Comparison of ENCODE assay signal across 8 cellular contexts in genomic region chr14:63470877-63471565, GRCh38.
DNase-seq lines count a peak whose midpoint lies in the region; ATAC-seq and TF ChIP-seq lines count a peak whose summit lies in the region.

No MANE protein-coding gene starts in this region.

- no peak overlapping the region for H3K27ac ChIP-seq in lung (ENCODE audit: low read depth in 1 of 2, low read length in 1 of 2)

- no peak overlapping the region for H3K4me3 ChIP-seq in lung

- no peak for TF ChIP-seq CTCF in lung (IDR thresholded peaks at IDR 0.05; ENCODE audit: control extremely low read depth, extremely low read depth)

- no peaks in the 10 kb centered on the region for H3K36me3 Mint-ChIP-seq in activated T-helper 17 cell treated with anti-CD3 and anti-CD28 coated beads, Interleukin-2, amount 50 U/mL, for 72 hours (ENCODE audit: low read depth)

- 51 to 57% methylated on average over 3 of the region's 3 CpGs for WGBS in lung, 2 donors

- ATAC-seq in GM21367 (IDR thresholded peaks at IDR 0.05; ENCODE audit: unreplicated experiment) (peak; percentile 88), HG03469 (IDR thresholded peaks at IDR 0.05; ENCODE audit: unreplicated experiment) (peak; percentile 88), lung (ENCODE audit: insufficient read depth, low FRiP score) (peak; percentile 87)
- ATAC-seq in activated T-helper 17 cell treated with anti-CD3 and anti-CD28 coated beads, Interleukin-2, amount 50 U/mL, for 72 hours (replicated peaks): peak; percentile 90

- DNase-seq in EL (peak; percentile 80), lung (ENCODE audit: low spot score) (no peak), NCI-H510A treated with DMSO at 0.1 percent for 48 hours (lab: John Stamatoyannopoulos, UW) (no peak), GOT3 (lab: John Stamatoyannopoulos, UW) (no peak), T-helper 9 cell (no peak)

- peak overlapping the region; percentile 58 for H3K4me3 Mint-ChIP-seq in activated T-helper 17 cell treated with anti-CD3 and anti-CD28 coated beads, Interleukin-2, amount 50 U/mL, for 72 hours

- H3K27ac Mint-ChIP-seq in activated T-helper 17 cell treated with anti-CD3 and anti-CD28 coated beads, Interleukin-2, amount 50 U/mL, for 72 hours: peak overlapping the region; percentile 84

- H3K27me3 Mint-ChIP-seq in activated T-helper 17 cell treated with anti-CD3 and anti-CD28 coated beads, Interleukin-2, amount 50 U/mL, for 72 hours: no peaks in the 10 kb centered on the region

- H3K4me1 ChIP-seq in lung (ENCODE audit: control insufficient read depth in 2 of 2, insufficient read depth in 2 of 2, low read length in 2 of 2): peaks cover 6 to 37% of the 10 kb centered on the region in 2 donors

- H3K9me3 ChIP-seq in lung (ENCODE audit: control insufficient read depth in 2 of 2, insufficient read depth in 1 of 2, low read length in 1 of 2): no peaks in the 10 kb centered on the region

- no peaks in the 10 kb centered on the region for H3K9me3 Mint-ChIP-seq in activated T-helper 17 cell treated with anti-CD3 and anti-CD28 coated beads, Interleukin-2, amount 50 U/mL, for 72 hours

- H3K27me3 ChIP-seq in lung (ENCODE audit: control insufficient read depth, insufficient read depth): no peaks in the 10 kb centered on the region

- H3K36me3 ChIP-seq in lung (ENCODE audit: control insufficient read depth in 2 of 2, insufficient read depth in 2 of 2, low read length in 2 of 2): no peaks in the 10 kb centered on the region

- H3K4me1 Mint-ChIP-seq in activated T-helper 17 cell treated with anti-CD3 and anti-CD28 coated beads, Interleukin-2, amount 50 U/mL, for 72 hours: peaks cover 28% of the 10 kb centered on the region
